12 cellular contexts compared by ENCODE assay signal in genomic region chr10:74021248-74022055, GRCh38. TPM values are rescaled to one million over a fixed set of nuclear protein-coding genes. Genes with fewer than 3 reads are reported as not detected.
DNase-seq lines count a peak whose midpoint lies in the region; ATAC-seq and TF ChIP-seq lines count a peak whose summit lies in the region.
"Had no signal": no experiment of that assay in that cellular context is flagged by ENCODE, and none has a peak within 500 bp of the region (broad histone marks: within the 10 kb centered on the region; RNA-seq: fewer than 3 reads in every experiment).

No MANE protein-coding gene starts in this region.

- H3K27ac ChIP-seq in AG04450 (ENCODE audit: low read depth, low read length): peak overlapping the region; percentile 81
- peak overlapping the region; percentile 32; the same call in 1 of the 2 replicates for H3K27ac ChIP-seq in HEK293 (ENCODE audit: extremely low read depth, low read depth, low read length)
- peak overlapping the region; percentile 1 for H3K27ac ChIP-seq in muscle layer of colon (ENCODE audit: low read depth, low read length)

- H3K9ac ChIP-seq in muscle layer of colon (ENCODE audit: low read length): no peak overlapping the region

- in situ Hi-C loops in astrocyte of the spinal cord (cut with HindIII; ENCODE audit: low sequenced_read_pairs): no loop called here

- no peaks in the 10 kb centered on the region for H3K27me3 ChIP-seq in AG04450 (ENCODE audit: control insufficient read depth, insufficient read depth, low read length)
- H3K27me3 ChIP-seq in muscle layer of colon (ENCODE audit: control insufficient read depth in 1 of 2, insufficient read depth in 2 of 2, low read length in 2 of 2): no peaks in the 10 kb centered on the region

- POLR2A ChIA-PET in AG04450 (lab: Yijun Ruan, JAX) (interaction anchor here (0.6 to 4.5 kb wide), 13 partner anchors 8 to 134 kb away, joined by 3 to 31 read pairs (median 4); partner anchors contain the start of gene VCL), HEK293 (lab: Yijun Ruan, JAX) (interaction anchor here (0.6 to 2.9 kb wide), 2 partner anchors 11 to 22 kb away, joined by 6 to 14 read pairs; no protein-coding TSS in a partner anchor)

- H3K36me3 ChIP-seq in HEK293 (ENCODE audit: control insufficient read depth in 2 of 2, insufficient read depth in 1 of 2, low read length in 2 of 2) (peaks cover 0 to 3% of the 10 kb centered on the region in 2 experiments; a peak in 2 of 3 replicates), muscle layer of colon (ENCODE audit: insufficient read depth, low read length) (no peaks in the 10 kb centered on the region)

- no peak for TF ChIP-seq CTCF in AG04450 (IDR thresholded peaks at IDR 0.05; ENCODE audit: low read depth, low read length)
- TF ChIP-seq CTCF in HEK293 (tag by site-specific recombination; IDR thresholded peaks at IDR 0.05): no peak
- TF ChIP-seq CTCF in astrocyte of the spinal cord (IDR thresholded peaks at IDR 0.05; ENCODE audit: low read depth, low read length): no peak

- peaks cover 14% of the 10 kb centered on the region for H3K4me1 ChIP-seq in HEK293 (ENCODE audit: control insufficient read depth, insufficient read depth, low read length)
- H3K4me1 ChIP-seq in muscle layer of colon (ENCODE audit: insufficient read depth, low read length): peaks cover 52% of the 10 kb centered on the region

- peak overlapping the region; percentile 23; the same call in 1 of the 2 replicates for H3K4me3 ChIP-seq in AG04450 (ENCODE audit: low read depth, low read length)
- no peak overlapping the region for H3K4me3 ChIP-seq in HEK293 (ENCODE audit: low read depth, low read length)
- no peak overlapping the region for H3K4me3 ChIP-seq in astrocyte of the spinal cord (ENCODE audit: low read depth, low read length)
- no peak overlapping the region for H3K4me3 ChIP-seq in muscle layer of colon (ENCODE audit: low read depth in 1 of 2, low read length in 2 of 2)

- DNase-seq in AG04450 (ENCODE audit: low read depth, low spot score) (peak; percentile 74), astrocyte of the spinal cord (ENCODE audit: low read depth, low spot score) (peak; percentile 60), NCI-H2081 treated with DMSO at 0.1 percent for 48 hours (lab: John Stamatoyannopoulos, UW) (no peak), GM19240 (ENCODE audit: insufficient read length, low spot score) (no peak), activated gamma-delta T cell treated with Interleukin-2 at 50 U/mL for 16 hours (no peak)
- DNase-seq: activated B cell treated with CpG ODN at 0.5 μM for 24 hours; DMS53; effector CD8-positive, alpha-beta T cell; NCI-H2227 treated with DMSO at 0.1 percent for 48 hours had no signal

- CTCF ChIA-PET in AG04450 (lab: Charles Lee) (interaction anchor here (0.9 to 3.1 kb wide), 5 partner anchors 8 to 135 kb away, joined by 3 to 14 read pairs (median 7); no protein-coding TSS in a partner anchor), HEK293 (lab: Yijun Ruan, JAX) (interaction anchor here (0.7 to 0.9 kb wide), 3 partner anchors 13 to 221 kb away, joined by 3 to 8 read pairs (median 3); no protein-coding TSS in a partner anchor)

- ATAC-seq in GM19351 (IDR thresholded peaks at IDR 0.05; ENCODE audit: unreplicated experiment): no peak

- H3K9me3 ChIP-seq in AG04450 (ENCODE audit: control insufficient read depth, insufficient read depth, low read length) (0 out of 2 replicates have a peak, but pooled peaks cover 2% of the 10 kb centered on the region), HEK293 (ENCODE audit: control insufficient read depth, insufficient read depth, low read depth, low read length) (no peaks in the 10 kb centered on the region), muscle layer of colon (ENCODE audit: low read length) (no peaks in the 10 kb centered on the region)

TF ChIP-seq in HEK293, 187 proteins besides CTCF, POLR2A, EP300 and RAD21 (continues in another document):
- TF ChIP-seq ZFP69B (tag by site-specific recombination; IDR thresholded peaks at IDR 0.05) (peak; percentile 13; the same call in 1 of the 2 replicates), OSR2 (tag by site-specific recombination; IDR thresholded peaks at IDR 0.05) (peak; percentile 61), ZNF202 (tag by site-specific recombination; IDR thresholded peaks at IDR 0.05; ENCODE audit: borderline replicate concordance) (no peak), KLF10 (tag by site-specific recombination; IDR thresholded peaks at IDR 0.05) (0 out of 2 replicates have a peak, but pooled peaks have one; percentile 42), PRDM6 (tag by site-specific recombination; IDR thresholded peaks at IDR 0.05) (peak; percentile 79), IKZF3 (tag by site-specific recombination; IDR thresholded peaks at IDR 0.05) (0 out of 2 replicates have a peak, but pooled peaks have one; percentile 59), ZNF366 (tag by site-specific recombination; conservative IDR thresholded peaks at IDR 0.05) (peak; percentile 35; the same call in 1 of the 2 replicates), ZNF629 (tag by site-specific recombination; IDR thresholded peaks at IDR 0.05) (peak; percentile 77), ZEB2 (tag by site-specific recombination; IDR thresholded peaks at IDR 0.05) (peak; percentile 84), ZNF2 (tag by site-specific recombination; IDR thresholded peaks at IDR 0.05) (no peak), ZBTB17 (tag by site-specific recombination; IDR thresholded peaks at IDR 0.05) (peak; percentile 24; the same call in 1 of the 2 replicates), GFI1B (tag by site-specific recombination; IDR thresholded peaks at IDR 0.05) (no peak)
- TF ChIP-seq, protein P1, sequence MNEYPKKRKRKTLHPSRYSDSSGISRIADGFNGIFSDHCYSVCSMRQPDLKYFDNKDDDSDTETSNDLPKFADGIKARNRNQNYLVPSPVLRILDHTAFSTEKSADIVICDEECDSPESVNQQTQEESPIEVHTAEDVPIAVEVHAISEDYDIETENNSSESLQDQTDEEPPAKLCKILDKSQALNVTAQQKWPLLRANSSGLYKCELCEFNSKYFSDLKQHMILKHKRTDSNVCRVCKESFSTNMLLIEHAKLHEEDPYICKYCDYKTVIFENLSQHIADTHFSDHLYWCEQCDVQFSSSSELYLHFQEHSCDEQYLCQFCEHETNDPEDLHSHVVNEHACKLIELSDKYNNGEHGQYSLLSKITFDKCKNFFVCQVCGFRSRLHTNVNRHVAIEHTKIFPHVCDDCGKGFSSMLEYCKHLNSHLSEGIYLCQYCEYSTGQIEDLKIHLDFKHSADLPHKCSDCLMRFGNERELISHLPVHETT (tag by site-specific recombination; IDR thresholded peaks at IDR 0.05): peak; percentile 51; the same call in 1 of the 2 replicates
- TF ChIP-seq, protein P2, sequence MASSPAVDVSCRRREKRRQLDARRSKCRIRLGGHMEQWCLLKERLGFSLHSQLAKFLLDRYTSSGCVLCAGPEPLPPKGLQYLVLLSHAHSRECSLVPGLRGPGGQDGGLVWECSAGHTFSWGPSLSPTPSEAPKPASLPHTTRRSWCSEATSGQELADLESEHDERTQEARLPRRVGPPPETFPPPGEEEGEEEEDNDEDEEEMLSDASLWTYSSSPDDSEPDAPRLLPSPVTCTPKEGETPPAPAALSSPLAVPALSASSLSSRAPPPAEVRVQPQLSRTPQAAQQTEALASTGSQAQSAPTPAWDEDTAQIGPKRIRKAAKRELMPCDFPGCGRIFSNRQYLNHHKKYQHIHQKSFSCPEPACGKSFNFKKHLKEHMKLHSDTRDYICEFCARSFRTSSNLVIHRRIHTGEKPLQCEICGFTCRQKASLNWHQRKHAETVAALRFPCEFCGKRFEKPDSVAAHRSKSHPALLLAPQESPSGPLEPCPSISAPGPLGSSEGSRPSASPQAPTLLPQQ (tag by site-specific recombination; IDR thresholded peaks at IDR 0.05): 0 out of 2 replicates have a peak, but pooled peaks have one; percentile 10
- TF ChIP-seq, protein P3, sequence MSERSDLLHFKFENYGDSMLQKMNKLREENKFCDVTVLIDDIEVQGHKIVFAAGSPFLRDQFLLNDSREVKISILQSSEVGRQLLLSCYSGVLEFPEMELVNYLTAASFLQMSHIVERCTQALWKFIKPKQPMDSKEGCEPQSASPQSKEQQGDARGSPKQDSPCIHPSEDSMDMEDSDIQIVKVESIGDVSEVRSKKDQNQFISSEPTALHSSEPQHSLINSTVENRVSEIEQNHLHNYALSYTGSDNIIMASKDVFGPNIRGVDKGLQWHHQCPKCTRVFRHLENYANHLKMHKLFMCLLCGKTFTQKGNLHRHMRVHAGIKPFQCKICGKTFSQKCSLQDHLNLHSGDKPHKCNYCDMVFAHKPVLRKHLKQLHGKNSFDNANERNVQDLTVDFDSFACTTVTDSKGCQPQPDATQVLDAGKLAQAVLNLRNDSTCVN (tag by site-specific recombination; optimal IDR thresholded peaks at IDR 0.05): no peak
- TF ChIP-seq, protein P4, sequence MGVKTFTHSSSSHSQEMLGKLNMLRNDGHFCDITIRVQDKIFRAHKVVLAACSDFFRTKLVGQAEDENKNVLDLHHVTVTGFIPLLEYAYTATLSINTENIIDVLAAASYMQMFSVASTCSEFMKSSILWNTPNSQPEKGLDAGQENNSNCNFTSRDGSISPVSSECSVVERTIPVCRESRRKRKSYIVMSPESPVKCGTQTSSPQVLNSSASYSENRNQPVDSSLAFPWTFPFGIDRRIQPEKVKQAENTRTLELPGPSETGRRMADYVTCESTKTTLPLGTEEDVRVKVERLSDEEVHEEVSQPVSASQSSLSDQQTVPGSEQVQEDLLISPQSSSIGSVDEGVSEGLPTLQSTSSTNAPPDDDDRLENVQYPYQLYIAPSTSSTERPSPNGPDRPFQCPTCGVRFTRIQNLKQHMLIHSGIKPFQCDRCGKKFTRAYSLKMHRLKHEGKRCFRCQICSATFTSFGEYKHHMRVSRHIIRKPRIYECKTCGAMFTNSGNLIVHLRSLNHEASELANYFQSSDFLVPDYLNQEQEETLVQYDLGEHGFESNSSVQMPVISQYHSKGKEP (tag by site-specific recombination; IDR thresholded peaks at IDR 0.05): peak; percentile 63

RNA-seq across cellular contexts. Expression of gene VCL, which starts 23.5 kb away (rescaled TPM):
- polyA plus RNA-seq in AG04450 (2011; rRNA removed): 313 and 327 TPM in 2 replicates
- 306 and 321 TPM in 2 replicates for polyA minus RNA-seq in AG04450 (2011; rRNA and poly(A)+ RNA removed)

Comparison
In these comparisons a context has a peak if more than half of its experiments do, and no peak if none do; other contexts are left out.
1. DNase-seq: peak in AG04450 (single experiment) and astrocyte of the spinal cord (single experiment); none in NCI-H2081 treated with DMSO at 0.1 percent for 48 hours (single experiment), GM19240 (single experiment) and activated gamma-delta T cell treated with Interleukin-2 at 50 U/mL for 16 hours (single experiment).
2. H3K27ac ChIP-seq: peak in every context shown above with its lines; median percentile 81 in AG04450; 32 in HEK293; 1 in muscle layer of colon.